In the genomic region with DNA sequence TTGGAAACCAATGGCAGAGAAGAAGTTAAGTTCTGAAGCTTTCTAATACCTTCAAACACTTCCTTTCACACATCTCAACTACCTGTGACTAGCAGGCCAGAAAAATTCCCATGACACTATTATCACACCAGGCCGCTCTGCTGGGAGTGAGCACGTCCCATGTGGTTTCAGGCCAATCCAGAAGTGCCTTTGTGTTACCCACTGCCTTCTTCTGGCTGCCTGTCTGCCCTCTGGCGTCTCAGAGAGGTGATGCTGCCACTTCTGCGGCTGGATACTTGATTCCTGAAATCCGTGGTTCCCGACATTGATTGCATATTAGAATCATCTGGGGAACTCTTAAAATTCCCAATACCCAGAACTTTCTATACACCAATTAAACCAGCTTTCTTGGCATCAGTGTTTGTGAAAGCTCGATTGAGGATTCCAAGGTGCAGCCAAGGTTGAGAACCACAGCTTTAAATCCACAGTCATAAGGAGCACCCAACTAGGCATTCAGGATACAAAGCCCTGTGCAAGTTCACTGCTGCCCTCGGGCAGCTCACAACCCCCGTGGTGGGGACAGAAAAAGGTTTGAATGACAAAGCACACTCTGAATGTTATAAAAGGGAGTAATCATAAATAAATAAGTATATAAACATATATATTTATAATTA, we compare ENCODE assay signal across 10 cellular contexts.
DNase-seq lines count a peak whose midpoint lies in the region; ATAC-seq and TF ChIP-seq lines count a peak whose summit lies in the region.
"Had no signal": no experiment of that assay in that cellular context is flagged by ENCODE, and none has a peak within 500 bp of the region (broad histone marks: within the 10 kb centered on the region; RNA-seq: fewer than 3 reads in every experiment).

No MANE protein-coding gene starts in this region.

- H3K9ac ChIP-seq in iPS-20b (ENCODE audit: low read depth, low read length), result no peak overlapping the region
- H3K9ac ChIP-seq: BLaER1 treated with 17β-estradiol and CSF1 and Interleukin-3, amounts not matched to agents 10 nM and 100 nM had no signal

- TF ChIP-seq POLR2A in adrenal gland (IDR thresholded peaks at IDR 0.05), result no peak

- peak; percentile 9 for DNase-seq in SIG-M5 treated with dmso at 0.1 percent for 504 hours (lab: John Stamatoyannopoulos, UW; ENCODE audit: unreplicated experiment)
- no peak for DNase-seq in SIG-M5 (lab: John Stamatoyannopoulos, UW)
- DNase-seq in adrenal gland, result peak; percentile 15 to 65 (median 38)
- no peak for DNase-seq in upper lobe of right lung
- no peak for DNase-seq in NK-92 (lab: John Stamatoyannopoulos, UW; ENCODE audit: unreplicated experiment)
- no peak for DNase-seq in activated naive CD4-positive, alpha-beta T cell (lab: John Stamatoyannopoulos, UW)
- DNase-seq: naive B cell had no signal

- no peak overlapping the region for H3K4me3 ChIP-seq in adrenal gland
- peak overlapping the region; percentile 44; the same call in 1 of the 2 replicates for H3K4me3 ChIP-seq in iPS-20b (ENCODE audit: low read length)
- H3K4me3 ChIP-seq in upper lobe of right lung, result no peak overlapping the region
- H3K4me3 ChIP-seq: BLaER1 treated with 17β-estradiol and CSF1 and Interleukin-3, amounts not matched to agents 10 nM and 100 nM had no signal

- H3K36me3 ChIP-seq in adrenal gland (replicated peaks in 1 of 2), result no peaks in the 10 kb centered on the region
- no peaks in the 10 kb centered on the region for H3K36me3 ChIP-seq in iPS-20b (ENCODE audit: insufficient read depth, low read depth, low read length)
- no peaks in the 10 kb centered on the region for H3K36me3 ChIP-seq in upper lobe of right lung
- H3K36me3 ChIP-seq: BLaER1 treated with 17β-estradiol and CSF1 and Interleukin-3, amounts not matched to agents 10 nM and 100 nM had no signal

- ATAC-seq in upper lobe of right lung, result peak; percentile 90
- ATAC-seq in HG03520 (IDR thresholded peaks at IDR 0.05; ENCODE audit: unreplicated experiment), result no peak

- no peak overlapping the region for H3K27ac ChIP-seq in adrenal gland
- H3K27ac ChIP-seq in iPS-20b (ENCODE audit: low read length), result no peak overlapping the region
- H3K27ac ChIP-seq in upper lobe of right lung, result no peak overlapping the region
- H3K27ac ChIP-seq: BLaER1 treated with 17β-estradiol and CSF1 and Interleukin-3, amounts not matched to agents 10 nM and 100 nM had no signal

- peak in 4 of 6 experiments; percentile 11 to 48 (median 28) for TF ChIP-seq CTCF in adrenal gland (IDR thresholded peaks at IDR 0.05)
- peak; percentile 45 for TF ChIP-seq CTCF in upper lobe of right lung (IDR thresholded peaks at IDR 0.05)

- intact Hi-C loops in adrenal gland (cut with DNase I), result no loop called here
- intact Hi-C loops in upper lobe of right lung (cut with DNase I), result no loop called here

- H3K27me3 ChIP-seq in adrenal gland, result no peaks in the 10 kb centered on the region
- no peaks in the 10 kb centered on the region for H3K27me3 ChIP-seq in iPS-20b (ENCODE audit: insufficient read depth, low read length)
- no peaks in the 10 kb centered on the region for H3K27me3 ChIP-seq in upper lobe of right lung
- H3K27me3 ChIP-seq: BLaER1 treated with 17β-estradiol and CSF1 and Interleukin-3, amounts not matched to agents 10 nM and 100 nM had no signal

- no peaks in the 10 kb centered on the region for H3K4me1 ChIP-seq in adrenal gland (replicated peaks in 1 of 2)
- H3K4me1 ChIP-seq in iPS-20b (ENCODE audit: insufficient read depth, low read length), result no peaks in the 10 kb centered on the region
- H3K4me1 ChIP-seq in upper lobe of right lung, result no peaks in the 10 kb centered on the region

- H3K9me3 ChIP-seq in adrenal gland (replicated peaks in 1 of 3) (no peaks in the 10 kb centered on the region), iPS-20b (ENCODE audit: insufficient read depth, low read depth, low read length) (no peaks in the 10 kb centered on the region), upper lobe of right lung (no peaks in the 10 kb centered on the region)

- WGBS in adrenal gland, 4 donors, result 33 to 47% (median 35%) methylated on average over 9 of the region's 9 CpGs

Comparison
In these comparisons a context has a peak if more than half of its experiments do, and no peak if none do; other contexts are left out.
1. DNase-seq: peak in SIG-M5 treated with dmso at 0.1 percent for 504 hours (single experiment) and adrenal gland (7 of 7); none in SIG-M5 (single experiment), upper lobe of right lung (single experiment), NK-92 (single experiment) and activated naive CD4-positive, alpha-beta T cell (0 of 4).